ENCODE assay signal across 16 cellular contexts in the genomic region with DNA sequence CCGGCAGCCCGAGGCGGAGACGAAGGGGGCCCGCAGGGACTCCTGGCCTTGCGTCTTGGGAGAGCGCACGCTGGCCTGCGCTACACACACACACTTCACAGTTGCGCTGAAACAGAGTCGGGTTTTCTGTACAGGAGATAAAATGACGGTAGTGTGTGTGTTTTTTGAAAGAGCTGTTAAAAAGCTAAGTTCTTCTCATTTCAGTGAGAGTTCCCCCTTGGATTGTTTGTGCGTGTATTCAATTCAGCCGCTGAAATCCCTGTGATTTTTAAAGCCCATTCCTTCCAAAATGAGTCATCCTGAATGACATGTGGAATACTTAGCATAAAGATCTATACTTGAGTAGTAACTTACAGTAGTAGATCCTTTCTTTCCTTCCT. TPM values are rescaled to one million over a fixed set of nuclear protein-coding genes. Genes with fewer than 3 reads are reported as not detected.
DNase-seq lines count a peak whose midpoint lies in the region; ATAC-seq, FAIRE-seq and TF ChIP-seq lines count a peak whose summit lies in the region.
"Had no signal": no experiment of that assay in that cellular context is flagged by ENCODE, and none has a peak within 500 bp of the region (broad histone marks: within the 10 kb centered on the region; RNA-seq: fewer than 3 reads in every experiment).

No MANE protein-coding gene starts in this region.

- FAIRE-seq in GM19239 (lab: Jason Lieb, UNC), result no peak

- 0 out of 2 replicates have a peak, but pooled peaks cover 5% of the 10 kb centered on the region for H3K4me1 Mint-ChIP-seq in WTC11
- H3K4me1 Mint-ChIP-seq in activated naive CD8-positive, alpha-beta T cell treated with anti-CD3 and anti-CD28 coated beads, Interleukin-2, amount 50 U/mL, for 24 hours, result no peaks in the 10 kb centered on the region

- ATAC-seq in heart right ventricle (no peak), heart left ventricle (no peak), WTC11 (no peak), GM21526 (IDR thresholded peaks at IDR 0.05; ENCODE audit: low FRiP score, unreplicated experiment) (no peak)
- ATAC-seq in activated naive CD8-positive, alpha-beta T cell treated with anti-CD3 and anti-CD28 coated beads, Interleukin-2, amount 50 U/mL, for 24 hours, result no peak

- peaks cover 27% of the 10 kb centered on the region for H3K9me3 Mint-ChIP-seq in WTC11
- H3K9me3 Mint-ChIP-seq in activated naive CD8-positive, alpha-beta T cell treated with anti-CD3 and anti-CD28 coated beads, Interleukin-2, amount 50 U/mL, for 24 hours, result no peaks in the 10 kb centered on the region
- H3K9me3 Mint-ChIP-seq: activated T-helper 2 cell treated with anti-CD3 and anti-CD28 coated beads, Interferon-gamma antibody, Interleukin-2, Interleukin-4, amounts not matched to agents 10 μg/mL and 5 μg/mL and 100 μg/mL, durations not matched to agents 14 hours and 24 hours and 36 hours had no signal

- WGBS in heart right ventricle, 2 donors, result 8 to 11% methylated on average over 14 of the region's 14 CpGs
- WGBS in heart left ventricle, 4 donors, result 10 to 15% (median 11%) methylated on average over 14 of the region's 14 CpGs

- CTCF ChIA-PET in WTC11 (lab: Charles Lee) (no interaction called here), RWPE1 (lab: Yijun Ruan, JAX) (no interaction called here)

- H3K4me1 ChIP-seq in heart right ventricle, result peaks cover 0 to 6% (median 0%) of the 10 kb centered on the region in 9 donors
- H3K4me1 ChIP-seq in heart left ventricle, result peaks cover 0 to 9% (median 0%) of the 10 kb centered on the region in 12 donors

- TF ChIP-seq CTCF in heart right ventricle (IDR thresholded peaks at IDR 0.05) (no peak), heart left ventricle (IDR thresholded peaks at IDR 0.05) (no peak), WTC11 (IDR thresholded peaks at IDR 0.05) (no peak), RWPE1 (conservative IDR thresholded peaks at IDR 0.05; ENCODE audit: low read depth) (no peak)

- H3K27me3 ChIP-seq in heart right ventricle (peaks cover 0 to 62% (median 40%) of the 10 kb centered on the region in 7 donors), heart left ventricle (peaks cover 0 to 56% (median 8%) of the 10 kb centered on the region in 9 donors)

- H3K27ac Mint-ChIP-seq in WTC11, result no peak overlapping the region
- no peak overlapping the region for H3K27ac Mint-ChIP-seq in activated naive CD8-positive, alpha-beta T cell treated with anti-CD3 and anti-CD28 coated beads, Interleukin-2, amount 50 U/mL, for 24 hours
- H3K27ac Mint-ChIP-seq: activated T-helper 2 cell treated with anti-CD3 and anti-CD28 coated beads, Interferon-gamma antibody, Interleukin-2, Interleukin-4, amounts not matched to agents 10 μg/mL and 5 μg/mL and 100 μg/mL, durations not matched to agents 14 hours and 24 hours and 36 hours; naive B cell had no signal

- peaks cover 26% of the 10 kb centered on the region for H3K27me3 Mint-ChIP-seq in WTC11 (ENCODE audit: low read depth)
- H3K27me3 Mint-ChIP-seq in activated naive CD8-positive, alpha-beta T cell treated with anti-CD3 and anti-CD28 coated beads, Interleukin-2, amount 50 U/mL, for 24 hours, result peaks cover 17% of the 10 kb centered on the region

- intact Hi-C loops in heart right ventricle (cut with DNase I), result no loop called here
- intact Hi-C loops in heart left ventricle (cut with DNase I), result no loop called here

- no peak for DNase-seq in heart right ventricle
- no peak for DNase-seq in heart left ventricle
- no peak for DNase-seq in WTC11 (ENCODE audit: low spot score)
- DNase-seq in iPS-NIHi7 (ENCODE audit: extremely low spot score), result peak; percentile 22
- no peak for DNase-seq in GM19239 (ENCODE audit: insufficient read length, low spot score)
- no peak for DNase-seq in activated naive CD8-positive, alpha-beta T cell treated with anti-CD3 and anti-CD28 coated beads, Interleukin-2, amount 50 U/mL, for 24 hours
- no peak for DNase-seq in RWPE1 (ENCODE audit: low spot score)
- DNase-seq: activated CD4-positive, alpha-beta T cell treated with anti-CD3 and anti-CD28 coated beads for 4 hours; GDM1; naive B cell; NCI-H1092; T-helper 1 cell had no signal

- H3K27ac ChIP-seq in heart right ventricle, result no peak overlapping the region
- no peak overlapping the region for H3K27ac ChIP-seq in heart left ventricle
- no peak overlapping the region for H3K27ac ChIP-seq in RWPE1
- H3K27ac ChIP-seq: spleen, tibial nerve had no signal

- peak overlapping the region; percentile 52 for H3K4me3 Mint-ChIP-seq in WTC11
- no peak overlapping the region for H3K4me3 Mint-ChIP-seq in activated naive CD8-positive, alpha-beta T cell treated with anti-CD3 and anti-CD28 coated beads, Interleukin-2, amount 50 U/mL, for 24 hours
- H3K4me3 Mint-ChIP-seq: naive B cell had no signal

- no peaks in the 10 kb centered on the region for H3K9me3 ChIP-seq in heart right ventricle
- no peaks in the 10 kb centered on the region for H3K9me3 ChIP-seq in heart left ventricle
- H3K9me3 ChIP-seq: spleen, tibial nerve had no signal

- H3K36me3 Mint-ChIP-seq in WTC11, result peaks cover 23% of the 10 kb centered on the region
- H3K36me3 Mint-ChIP-seq in activated naive CD8-positive, alpha-beta T cell treated with anti-CD3 and anti-CD28 coated beads, Interleukin-2, amount 50 U/mL, for 24 hours (ENCODE audit: low read depth), result no peaks in the 10 kb centered on the region
- H3K36me3 Mint-ChIP-seq: naive B cell had no signal

- H3K4me3 ChIP-seq in heart right ventricle, result peak overlapping the region in 6 of 10 donors; percentile 16 to 45 (median 30)
- H3K4me3 ChIP-seq in heart left ventricle, result peak overlapping the region in 6 of 12 donors; percentile 5 to 44 (median 36)
- H3K4me3 ChIP-seq: tibial nerve had no signal

- no peak for TF ChIP-seq POLR2A in heart left ventricle (IDR thresholded peaks at IDR 0.05)

- H3K36me3 ChIP-seq in heart right ventricle, result no peaks in the 10 kb centered on the region
- H3K36me3 ChIP-seq in heart left ventricle, result no peaks in the 10 kb centered on the region
- H3K36me3 ChIP-seq: spleen, tibial nerve had no signal

- POLR2A ChIA-PET in WTC11 (lab: Charles Lee), result no interaction called here
- POLR2A ChIA-PET in RWPE1 (lab: Yijun Ruan, JAX; ENCODE audit: low non-redundant PET), result no interaction called here

TF ChIP-seq in WTC11, 78 proteins besides CTCF, POLR2A, EP300 and RAD21 (continues in another document):
- no peak for TF ChIP-seq FOXP1 (CRISPR knock-in tag; IDR thresholded peaks at IDR 0.05; ENCODE audit: borderline replicate concordance)
- TF ChIP-seq TEAD1 (CRISPR knock-in tag; IDR thresholded peaks at IDR 0.05), result no peak
- TF ChIP-seq EMX1 (CRISPR knock-in tag; IDR thresholded peaks at IDR 0.05), result no peak
- TF ChIP-seq NR2C2 (CRISPR knock-in tag; IDR thresholded peaks at IDR 0.05), result no peak
- TF ChIP-seq ATF1 (CRISPR knock-in tag; IDR thresholded peaks at IDR 0.05), result no peak
- no peak for TF ChIP-seq ZNF396 (CRISPR knock-in tag; IDR thresholded peaks at IDR 0.05; ENCODE audit: borderline replicate concordance)
- no peak for TF ChIP-seq ZNF317 (CRISPR knock-in tag; IDR thresholded peaks at IDR 0.05; ENCODE audit: borderline replicate concordance, low read depth)
- TF ChIP-seq AFF4 (CRISPR knock-in tag; IDR thresholded peaks at IDR 0.05; ENCODE audit: borderline replicate concordance), result no peak
- no peak for TF ChIP-seq GABPB1 (CRISPR knock-in tag; IDR thresholded peaks at IDR 0.05)
- TF ChIP-seq, protein P1, sequence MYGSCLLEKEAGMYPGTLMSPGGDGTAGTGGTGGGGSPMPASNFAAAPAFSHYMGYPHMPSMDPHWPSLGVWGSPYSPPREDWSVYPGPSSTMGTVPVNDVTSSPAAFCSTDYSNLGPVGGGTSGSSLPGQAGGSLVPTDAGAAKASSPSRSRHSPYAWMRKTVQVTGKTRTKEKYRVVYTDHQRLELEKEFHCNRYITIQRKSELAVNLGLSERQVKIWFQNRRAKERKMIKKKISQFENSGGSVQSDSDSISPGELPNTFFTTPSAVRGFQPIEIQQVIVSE (CRISPR knock-in tag; IDR thresholded peaks at IDR 0.05; ENCODE audit: borderline replicate concordance), result no peak
- TF ChIP-seq ZNF219 (CRISPR knock-in tag; IDR thresholded peaks at IDR 0.05; ENCODE audit: borderline replicate concordance), result no peak

RNA-seq across cellular contexts. Expression of gene SOX11, which starts 18.3 kb away (rescaled TPM):
- total RNA-seq in heart right ventricle (1 to 10 TPM in 7 of 10 donors, under 1 TPM in 3; 0.25 to 5.8 (median 1.4) TPM), heart left ventricle (1 to 10 TPM in 7 of 9 donors, under 1 TPM in 2; 0.48 to 5.6 (median 1.5) TPM), WTC11 (2021) (22.5 to 24.8 TPM (median 24.0 TPM) in 3 replicates)
- polyA plus RNA-seq in heart right ventricle (under 1 TPM; 0.33 to 0.66 TPM), heart left ventricle (1 to 10 TPM in 1 of 2 donors, under 1 TPM in 1; 0.64 to 1.0 TPM)
- total RNA-seq: activated T-helper 2 cell treated with anti-CD3 and anti-CD28 coated beads, Interferon-gamma antibody, Interleukin-2, Interleukin-4, amounts not matched to agents 10 μg/mL and 5 μg/mL and 100 μg/mL, durations not matched to agents 14 hours and 24 hours and 36 hours; tibial nerve had no signal
